3 cellular contexts compared by ENCODE assay signal in genomic region chr2:164994664-164995299, GRCh38. TPM values are rescaled to one million over a fixed set of nuclear protein-coding genes. Genes with fewer than 3 reads are reported as not detected.
"Had no signal": no experiment of that assay in that cellular context is flagged by ENCODE, and none has a peak within 500 bp of the region (broad histone marks: within the 10 kb centered on the region; RNA-seq: fewer than 3 reads in every experiment).

No MANE protein-coding gene starts in this region.

RNA-seq across cellular contexts. Expression of gene SLC38A11, which starts 39.5 kb away (rescaled TPM):
- total RNA-seq: GM23338, H1, H9 had no signal
- polyA plus RNA-seq: GM23338, H1 had no signal
